8 cellular contexts compared by ENCODE assay signal in the genomic region with DNA sequence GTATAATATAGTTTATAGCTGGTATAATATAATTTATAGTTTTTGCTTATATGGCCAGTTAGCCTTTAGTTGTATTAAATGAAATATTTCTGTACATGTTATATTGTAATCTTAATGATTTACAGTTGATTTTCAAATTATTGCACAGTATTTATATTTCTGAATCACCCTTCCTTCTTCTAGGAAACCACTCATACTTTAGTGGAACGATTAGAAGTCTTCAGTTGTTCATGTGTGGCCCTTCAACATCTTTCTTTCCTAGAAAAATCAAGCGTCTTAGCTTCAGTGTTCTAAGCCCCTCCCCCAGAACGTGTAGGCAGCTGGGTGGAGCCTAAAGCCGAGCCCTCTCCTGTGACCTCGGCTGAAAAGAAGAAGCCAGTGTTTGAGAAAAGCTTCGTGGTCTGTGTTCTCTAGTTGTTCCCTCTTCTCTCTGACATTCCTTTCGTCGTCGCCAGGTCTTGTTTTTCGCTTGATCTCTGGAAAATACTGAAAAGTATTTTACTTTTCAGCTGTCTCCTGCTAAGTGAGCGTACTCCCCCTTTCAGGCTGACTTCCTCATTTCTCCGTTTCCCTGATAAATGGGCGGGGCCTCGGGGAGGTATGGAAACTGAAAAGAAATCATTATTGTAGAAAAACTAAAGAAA. TPM values are rescaled to one million over a fixed set of nuclear protein-coding genes. Genes with fewer than 3 reads are reported as not detected.
A peak's percentile ranks its signal among the peaks of the same experiment; 100 is the strongest.
DNase-seq lines count a peak whose midpoint lies in the region; ATAC-seq and FAIRE-seq lines count a peak whose summit lies in the region.

TSS of gene C4orf33 (plus strand) at position 342 of the 644 bp plus-strand sequence. CDS start 6,459 bp downstream, outside the sequence.

- peak; percentile 74 for DNase-seq in D341Med (ENCODE audit: low spot score)
- peak; percentile 57 for DNase-seq in HT1080 (ENCODE audit: low read depth)
- peak; percentile 57 for DNase-seq in SIG-M5 (lab: John Stamatoyannopoulos, UW)
- peak; percentile 85 for DNase-seq in activated naive CD4-positive, alpha-beta T cell treated with Interleukin-2 at 50 U/mL for 16 hours
- peak; percentile 36 to 48 for DNase-seq in frontal cortex (ENCODE audit: low spot score in 2 of 2)
- DNase-seq in non-pigmented ciliary epithelial cell (ENCODE audit: low read depth): peak; percentile 41
- peak; percentile 81 for DNase-seq in superior temporal gyrus (ENCODE audit: extremely low spot score)

- FAIRE-seq in frontal cortex (lab: Jason Lieb, UNC): no peak

- ATAC-seq in GM21367 (IDR thresholded peaks at IDR 0.05; ENCODE audit: unreplicated experiment): peak; percentile 43

RNA-seq across cellular contexts. Expression of gene C4orf33, which starts in this region (rescaled TPM):
- total RNA-seq in HT1080 (2014; rRNA removed; shearing (Covaris generic)): 2.5 and 3.1 TPM in 2 replicates
- polyA plus RNA-seq in HT1080 (2015; cell fraction: cytosol; rRNA removed): 2.6 and 4.8 TPM in 2 replicates
- 5.2 and 5.4 TPM in 2 replicates for polyA plus RNA-seq in HT1080 (2015; cell fraction: nucleus; rRNA removed)
- total RNA-seq in frontal cortex: 6.9 TPM

Comparison
In these comparisons a context has a peak if more than half of its experiments do, and no peak if none do; other contexts are left out.
1. Peak in every context shown above with its lines: DNase-seq and ATAC-seq.